In the genomic region with DNA sequence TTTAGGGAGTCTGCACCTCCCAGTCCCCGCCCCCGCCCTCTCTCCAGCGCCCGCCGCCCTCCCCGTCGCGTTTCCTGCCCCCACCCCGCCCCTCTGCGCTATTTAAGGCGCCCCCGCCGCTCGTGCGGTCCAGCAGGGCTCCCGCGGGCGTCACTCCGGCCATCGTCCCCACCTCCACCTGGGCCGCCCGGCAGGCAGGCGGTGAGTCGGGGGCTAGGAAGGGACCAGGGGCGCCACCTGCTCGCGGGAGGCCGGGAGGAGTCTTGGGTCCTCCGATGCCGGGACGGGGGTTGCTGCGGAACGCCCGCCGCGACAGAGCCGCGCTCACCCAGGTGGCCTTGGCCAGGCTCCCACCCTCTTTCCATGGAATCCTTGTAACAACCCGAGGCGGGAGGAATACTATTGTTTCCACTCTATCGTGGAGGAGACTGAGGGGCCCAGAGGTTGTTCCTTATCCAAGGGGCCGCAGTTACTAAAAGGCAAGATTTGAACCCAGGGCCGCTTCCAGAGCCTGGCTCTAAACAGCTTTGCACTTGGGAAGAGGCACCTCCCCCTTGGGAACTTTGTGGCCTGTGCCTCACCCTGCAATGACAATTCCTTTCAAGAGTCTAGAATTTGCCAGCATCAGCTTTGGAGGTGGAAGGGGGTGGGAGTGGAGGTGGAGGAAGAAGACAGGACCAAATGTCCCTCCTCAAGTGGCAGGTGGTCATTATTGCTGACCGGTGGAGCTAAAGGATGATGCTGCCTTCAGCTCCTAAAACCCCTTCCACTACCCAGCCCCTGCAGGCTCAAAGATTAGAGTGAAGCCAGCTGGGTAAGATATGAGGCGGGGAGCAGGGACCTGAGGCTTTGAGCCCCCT, we compare ENCODE assay signal across 10 cellular contexts. TPM values are rescaled to one million over a fixed set of nuclear protein-coding genes. Genes with fewer than 3 reads are reported as not detected.
DNase-seq lines count a peak whose midpoint lies in the region; ATAC-seq and TF ChIP-seq lines count a peak whose summit lies in the region.
"Had no signal": no experiment of that assay in that cellular context is flagged by ENCODE, and none has a peak within 500 bp of the region (broad histone marks: within the 10 kb centered on the region; RNA-seq: fewer than 3 reads in every experiment).

Gene GJA4 (plus strand): TSS at position 132 of the 860 bp plus-strand sequence. CDS start 1,215 bp downstream, outside the sequence.

- peaks cover 12% of the 10 kb centered on the region for H3K4me1 ChIP-seq in ES-I3 (ENCODE audit: insufficient read depth, low read length)
- peaks cover 2% of the 10 kb centered on the region; the same call in 1 of the 2 replicates for H3K4me1 ChIP-seq in iPS DF 6.9 (ENCODE audit: control insufficient read depth, insufficient read depth, low read length)
- no peaks in the 10 kb centered on the region for H3K4me1 ChIP-seq in trophoblast cell (ENCODE audit: control insufficient read depth in 1 of 2, insufficient read depth in 2 of 2, low read length in 2 of 2)
- no peaks in the 10 kb centered on the region for H3K4me1 ChIP-seq in A673 (ENCODE audit: insufficient read depth, low read length, poor library complexity, severe bottlenecking)

- H3K36me3 Mint-ChIP-seq in activated naive CD8-positive, alpha-beta T cell treated with anti-CD3 and anti-CD28 coated beads, Interleukin-2, amount 10 ng/mL, durations not matched to agents 7 days and 5 days: no peaks in the 10 kb centered on the region

- H2BK120ac ChIP-seq in trophoblast cell (ENCODE audit: insufficient read depth, low read length, poor library complexity): no peak within 1 kb of the TSS

- TF ChIP-seq CTCF in A673 (conservative IDR thresholded peaks at IDR 0.05; ENCODE audit: low read depth, low read length): no peak

- H3K79me1 ChIP-seq in trophoblast cell (ENCODE audit: low read length): no peaks in the 10 kb centered on the region

- no TSS peak for BruUV-seq in A673 (replicated peaks; lab: Mats Ljungman, UMichigan)

- peak within 1 kb of the TSS; percentile 50 for H3K4me2 ChIP-seq in trophoblast cell (ENCODE audit: low read length)

- ATAC-seq in activated naive CD8-positive, alpha-beta T cell treated with anti-CD3 and anti-CD28 coated beads, Interleukin-2, amount 10 ng/mL, durations not matched to agents 7 days and 5 days (ENCODE audit: low read depth): no peak
- no peak for ATAC-seq in GM19463 (IDR thresholded peaks at IDR 0.05; ENCODE audit: unreplicated experiment)

- POLR2A ChIA-PET in activated naive CD8-positive, alpha-beta T cell treated with anti-CD3 and anti-CD28 coated beads, Interleukin-2, amount 10 ng/mL, durations not matched to agents 7 days and 5 days (lab: Charles Lee): no interaction called here
- POLR2A ChIA-PET in A673 (lab: Charles Lee; ENCODE audit: low non-redundant PET): no interaction called here

- H3K9me3 ChIP-seq in ES-I3 (ENCODE audit: control insufficient read depth, insufficient read depth, low read length): no peaks in the 10 kb centered on the region
- H3K9me3 ChIP-seq in iPS DF 6.9 (ENCODE audit: control insufficient read depth, insufficient read depth, low read length): no peaks in the 10 kb centered on the region
- peaks cover 1% of the 10 kb centered on the region for H3K9me3 ChIP-seq in trophoblast cell (ENCODE audit: insufficient read depth, low read depth, low read length)
- H3K9me3 ChIP-seq in A673 (ENCODE audit: low read depth, low read length, poor library complexity, severe bottlenecking): no peaks in the 10 kb centered on the region

- H3K4me3 ChIP-seq in iPS DF 6.9 (ENCODE audit: low read length) (peak within 1 kb of the TSS; percentile 53; the same call in 1 of the 2 replicates), trophoblast cell (ENCODE audit: low read depth, low read length) (peak within 1 kb of the TSS; percentile 23), A673 (ENCODE audit: low read depth, low read length, poor library complexity, severe bottlenecking) (no peak within 1 kb of the TSS)

- H2BK12ac ChIP-seq in trophoblast cell (ENCODE audit: low read length): no peak within 1 kb of the TSS

- no peak within 1 kb of the TSS for H3K14ac ChIP-seq in trophoblast cell (ENCODE audit: low read length)

- CTCF ChIA-PET in A673 (lab: Charles Lee): no interaction called here

- no CpG with 5 or more reads among the region's 45 CpGs for WGBS in iPS DF 6.9 (ENCODE audit: insufficient coverage, insufficient read length)
- WGBS in trophoblast cell (ENCODE audit: extremely low coverage, insufficient coverage, insufficient read length): no CpG with 5 or more reads among the region's 45 CpGs

- no peaks in the 10 kb centered on the region; the same call in 1 of the 2 replicates for H3K27me3 ChIP-seq in iPS DF 6.9 (ENCODE audit: control insufficient read depth, insufficient read depth, low read length)
- peaks cover 11% of the 10 kb centered on the region for H3K27me3 ChIP-seq in trophoblast cell (ENCODE audit: insufficient read depth, low read length)
- peaks cover 10% of the 10 kb centered on the region for H3K27me3 ChIP-seq in A673 (replicated peaks; ENCODE audit: insufficient read depth, low read depth, low read length, poor library complexity)

- no peak within 1 kb of the TSS for H3K23ac ChIP-seq in trophoblast cell (ENCODE audit: low read length)

- H3K27ac Mint-ChIP-seq in activated naive CD8-positive, alpha-beta T cell treated with anti-CD3 and anti-CD28 coated beads, Interleukin-2, amount 10 ng/mL, durations not matched to agents 7 days and 5 days: no peak within 1 kb of the TSS

- H3K9ac ChIP-seq in ES-I3 (ENCODE audit: low read depth, low read length): peak within 1 kb of the TSS; percentile 55; the same call in 1 of the 2 replicates
- H3K9ac ChIP-seq in trophoblast cell (ENCODE audit: low read length): no peak within 1 kb of the TSS

- peaks cover 2% of the 10 kb centered on the region for H3K4me1 Mint-ChIP-seq in activated naive CD8-positive, alpha-beta T cell treated with anti-CD3 and anti-CD28 coated beads, Interleukin-2, amount 10 ng/mL, durations not matched to agents 7 days and 5 days

- H3K9me3 Mint-ChIP-seq in activated naive CD8-positive, alpha-beta T cell treated with anti-CD3 and anti-CD28 coated beads, Interleukin-2, amount 10 ng/mL, durations not matched to agents 7 days and 5 days: no peaks in the 10 kb centered on the region

- no peak within 1 kb of the TSS for H3K18ac ChIP-seq in trophoblast cell (ENCODE audit: low read length)

- H4K8ac ChIP-seq in trophoblast cell (ENCODE audit: low read depth, low read length): no peak within 1 kb of the TSS

- H2AK5ac ChIP-seq in trophoblast cell (ENCODE audit: low read length): no peak within 1 kb of the TSS

- no peak within 1 kb of the TSS for H4K91ac ChIP-seq in trophoblast cell (ENCODE audit: low read depth, low read length)

- H2AFZ ChIP-seq in trophoblast cell (ENCODE audit: insufficient read depth, low read length, poor library complexity): no peak within 1 kb of the TSS

- H3K4ac ChIP-seq in trophoblast cell (ENCODE audit: low read depth, low read length): no peak within 1 kb of the TSS

- H4K12ac ChIP-seq in trophoblast cell (ENCODE audit: low read depth, low read length): peak within 1 kb of the TSS; percentile 31

- DNase-seq in activated naive CD8-positive, alpha-beta T cell treated with anti-CD3 and anti-CD28 coated beads, Interleukin-2, amount 10 ng/mL, durations not matched to agents 7 days and 5 days: no peak
- DNase-seq in iPS DF 6.9 (ENCODE audit: low read depth, low spot score) (no peak), trophoblast cell (no peak), A673 (ENCODE audit: low spot score) (no peak)
- DNase-seq in stimulated activated naive CD4-positive, alpha-beta T cell (lab: John Stamatoyannopoulos, UW): no peak
- no peak for DNase-seq in stimulated activated CD4-positive, alpha-beta T cell treated with anti-CD3 and anti-CD28 coated beads, Interleukin-4, amount 100 ng/mL, for 24 hours
- DNase-seq: COR-L47, SIG-M5 had no signal

- no peak within 1 kb of the TSS for H2BK5ac ChIP-seq in trophoblast cell (ENCODE audit: low read depth, low read length, poor library complexity)

- H3K4me3 Mint-ChIP-seq in activated naive CD8-positive, alpha-beta T cell treated with anti-CD3 and anti-CD28 coated beads, Interleukin-2, amount 10 ng/mL, durations not matched to agents 7 days and 5 days: peak within 1 kb of the TSS; percentile 58

- H3K27ac ChIP-seq in iPS DF 6.9 (ENCODE audit: low read length): no peak within 1 kb of the TSS
- H3K27ac ChIP-seq in trophoblast cell (ENCODE audit: low read depth, low read length): no peak within 1 kb of the TSS
- no peak within 1 kb of the TSS for H3K27ac ChIP-seq in A673 (ENCODE audit: low read depth, low read length, poor library complexity, severe bottlenecking)

- peaks cover 18% of the 10 kb centered on the region for H3K27me3 Mint-ChIP-seq in activated naive CD8-positive, alpha-beta T cell treated with anti-CD3 and anti-CD28 coated beads, Interleukin-2, amount 10 ng/mL, durations not matched to agents 7 days and 5 days

- no peaks in the 10 kb centered on the region for H3K79me2 ChIP-seq in trophoblast cell (ENCODE audit: control insufficient read depth, insufficient read depth, low read length, poor library complexity)

- H3K36me3 ChIP-seq in ES-I3 (ENCODE audit: insufficient read depth, low read length) (no peaks in the 10 kb centered on the region), iPS DF 6.9 (ENCODE audit: control insufficient read depth, insufficient read depth, low read length) (no peaks in the 10 kb centered on the region), trophoblast cell (ENCODE audit: control insufficient read depth in 1 of 2, insufficient read depth in 2 of 2, low read length in 2 of 2) (no peaks in the 10 kb centered on the region), A673 (ENCODE audit: insufficient read depth, low read length, poor library complexity, severe bottlenecking) (no peaks in the 10 kb centered on the region)

- intact Hi-C loops in A673 (cut with micrococcal nuclease; ENCODE audit: unreplicated experiment): no loop called here

RNA-seq across cellular contexts. Expression of gene GJA4, which starts in this region (rescaled TPM):
- total RNA-seq in activated naive CD8-positive, alpha-beta T cell treated with anti-CD3 and anti-CD28 coated beads, Interleukin-2, amount 10 ng/mL, durations not matched to agents 7 days and 5 days: not detected
- polyA plus RNA-seq in trophoblast cell (2013): not detected in 2 replicates
- total RNA-seq in A673 (2021): not detected in 2 replicates
